19 cellular contexts compared by ENCODE assay signal in genomic region chr2:144341538-144341937, GRCh38.
DNase-seq lines count a peak whose midpoint lies in the region; ATAC-seq and TF ChIP-seq lines count a peak whose summit lies in the region.
"Had no signal": no experiment of that assay in that cellular context is flagged by ENCODE, and none has a peak within 500 bp of the region (broad histone marks: within the 10 kb centered on the region; RNA-seq: fewer than 3 reads in every experiment).

No MANE protein-coding gene starts in this region.

- peaks cover 0 to 11% of the 10 kb centered on the region in 2 donors for H3K9me3 Mint-ChIP-seq in activated naive CD4-positive, alpha-beta T cell treated with anti-CD3 and anti-CD28 coated beads, Interleukin-2, amount 50 U/mL, for 72 hours
- peaks cover under 1% of the 10 kb centered on the region for H3K9me3 Mint-ChIP-seq in activated naive CD8-positive, alpha-beta T cell treated with anti-CD3 and anti-CD28 coated beads for 36 hours
- no peaks in the 10 kb centered on the region for H3K9me3 Mint-ChIP-seq in nephron progenitor cell
- H3K9me3 Mint-ChIP-seq: CD4-positive, CD25-positive, alpha-beta regulatory T cell; H9 had no signal

- peaks cover 34% of the 10 kb centered on the region for H3K4me1 Mint-ChIP-seq in activated naive CD8-positive, alpha-beta T cell treated with anti-CD3 and anti-CD28 coated beads for 36 hours
- peaks cover 5% of the 10 kb centered on the region for H3K4me1 Mint-ChIP-seq in nephron progenitor cell
- H3K4me1 Mint-ChIP-seq: CD4-positive, CD25-positive, alpha-beta regulatory T cell had no signal

- no peaks in the 10 kb centered on the region for H3K36me3 Mint-ChIP-seq in activated naive CD4-positive, alpha-beta T cell treated with anti-CD3 and anti-CD28 coated beads, Interleukin-2, amount 50 U/mL, for 72 hours
- no peaks in the 10 kb centered on the region for H3K36me3 Mint-ChIP-seq in activated naive CD8-positive, alpha-beta T cell treated with anti-CD3 and anti-CD28 coated beads for 36 hours
- H3K36me3 Mint-ChIP-seq in nephron progenitor cell (ENCODE audit: low read depth) = no peaks in the 10 kb centered on the region
- H3K36me3 Mint-ChIP-seq: CD4-positive, CD25-positive, alpha-beta regulatory T cell had no signal

- no peak for TF ChIP-seq CTCF in nephron progenitor cell (IDR thresholded peaks at IDR 0.05)

- H3K27me3 Mint-ChIP-seq in activated naive CD8-positive, alpha-beta T cell treated with anti-CD3 and anti-CD28 coated beads for 36 hours = no peaks in the 10 kb centered on the region
- peaks cover 3% of the 10 kb centered on the region for H3K27me3 Mint-ChIP-seq in nephron progenitor cell (ENCODE audit: low read depth, poor library complexity)

- ATAC-seq in activated naive CD4-positive, alpha-beta T cell treated with anti-CD3 and anti-CD28 coated beads, Interleukin-2, amount 50 U/mL, for 72 hours = peak; percentile 85 to 94
- no peak for ATAC-seq in GM21367 (IDR thresholded peaks at IDR 0.05; ENCODE audit: unreplicated experiment)
- ATAC-seq: GM12878, PC-3 had no signal

- no peak for DNase-seq in activated naive CD4-positive, alpha-beta T cell treated with anti-CD3 and anti-CD28 coated beads, Interleukin-2, amount 50 U/mL, for 72 hours (ENCODE audit: low spot score in 2 of 2)
- DNase-seq in activated naive CD4-positive, alpha-beta T cell (lab: John Stamatoyannopoulos, UW) = no peak
- DNase-seq in activated naive CD8-positive, alpha-beta T cell treated with anti-CD3 and anti-CD28 coated beads for 36 hours = peak; percentile 26
- no peak for DNase-seq in nephron progenitor cell
- DNase-seq in DMS 273 (lab: John Stamatoyannopoulos, UW; ENCODE audit: unreplicated experiment) = no peak
- no peak for DNase-seq in COR-L47 (lab: John Stamatoyannopoulos, UW)
- DNase-seq: Caco-2; CD4-positive, CD25-positive, alpha-beta regulatory T cell; DND-41; H9; NCI-H1092 treated with DMSO at 0.1 percent for 48 hours; NCI-H146; NCI-H2029; NCI-H345; NCI-H524 treated with DMSO at 0.1 percent for 48 hours; PC-3; Right ventricle myocardium superior had no signal

- H3K27ac Mint-ChIP-seq in activated naive CD4-positive, alpha-beta T cell treated with anti-CD3 and anti-CD28 coated beads, Interleukin-2, amount 50 U/mL, for 72 hours = no peak overlapping the region
- peak overlapping the region; percentile 59 for H3K27ac Mint-ChIP-seq in activated naive CD8-positive, alpha-beta T cell treated with anti-CD3 and anti-CD28 coated beads for 36 hours
- H3K27ac Mint-ChIP-seq in nephron progenitor cell = peak overlapping the region; percentile 41
- H3K27ac Mint-ChIP-seq: CD4-positive, CD25-positive, alpha-beta regulatory T cell; H9 had no signal

- H3K4me3 Mint-ChIP-seq in activated naive CD8-positive, alpha-beta T cell treated with anti-CD3 and anti-CD28 coated beads for 36 hours = no peak overlapping the region
- H3K4me3 Mint-ChIP-seq in nephron progenitor cell = no peak overlapping the region
- H3K4me3 Mint-ChIP-seq: CD4-positive, CD25-positive, alpha-beta regulatory T cell; H9 had no signal

Comparison
In these comparisons a context has a peak if more than half of its experiments do, and no peak if none do; other contexts are left out.
1. H3K27ac Mint-ChIP-seq: peak in activated naive CD8-positive, alpha-beta T cell treated with anti-CD3 and anti-CD28 coated beads for 36 hours (single experiment) and nephron progenitor cell (single experiment); none in activated naive CD4-positive, alpha-beta T cell treated with anti-CD3 and anti-CD28 coated beads, Interleukin-2, amount 50 U/mL, for 72 hours (0 of 2).